In the genomic region with DNA sequence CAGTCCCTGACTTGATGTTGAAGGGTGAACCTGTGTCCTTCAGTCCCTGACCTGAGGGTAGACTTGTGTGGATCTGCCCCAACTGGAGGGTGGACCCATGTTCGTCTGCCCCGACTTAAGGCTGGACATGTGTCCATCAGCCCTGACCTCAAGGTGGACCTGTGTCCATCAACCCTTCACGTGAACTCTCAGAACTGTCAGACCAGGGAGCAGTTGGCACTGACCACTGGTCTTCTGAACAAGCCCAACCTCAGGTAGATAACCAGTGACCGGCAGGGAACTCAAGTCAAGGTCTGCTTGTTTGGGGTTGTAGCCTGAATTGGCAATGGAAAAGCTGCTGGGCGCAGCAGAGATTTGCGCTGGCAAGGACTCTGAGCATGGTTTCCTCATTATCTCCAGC, we compare ENCODE assay signal across 21 cellular contexts.
A peak's percentile ranks its signal among the peaks of the same experiment; 100 is the strongest.
DNase-seq lines count a peak whose midpoint lies in the region; ATAC-seq and TF ChIP-seq lines count a peak whose summit lies in the region.
"Had no signal": no experiment of that assay in that cellular context is flagged by ENCODE, and none has a peak within 500 bp of the region (broad histone marks: within the 10 kb centered on the region; RNA-seq: fewer than 3 reads in every experiment).

No MANE protein-coding gene starts in this region.

- H3K36me3 ChIP-seq in Peyer's patch, result no peaks in the 10 kb centered on the region
- H3K36me3 ChIP-seq in testis (ENCODE audit: low read depth, missing control alignments), result no peaks in the 10 kb centered on the region
- H3K36me3 ChIP-seq: BLaER1 treated with 17β-estradiol and CSF1 and Interleukin-3, amounts not matched to agents 10 nM and 100 nM had no signal

- no peaks in the 10 kb centered on the region for H3K9me3 ChIP-seq in Peyer's patch
- H3K9me3 ChIP-seq in testis, result no peaks in the 10 kb centered on the region

- no peak overlapping the region for H3K4me3 Mint-ChIP-seq in activated CD8-positive, alpha-beta memory T cell treated with anti-CD3 and anti-CD28 coated beads, Interleukin-2, amount 10 ng/mL, durations not matched to agents 7 days and 5 days
- H3K4me3 Mint-ChIP-seq: CD8-positive, alpha-beta T cell had no signal

- WGBS in testis, 2 donors, result 96 to 97% methylated on average over 3 to 6 of the region's 6 CpGs

- H3K27ac Mint-ChIP-seq in activated CD8-positive, alpha-beta memory T cell treated with anti-CD3 and anti-CD28 coated beads, Interleukin-2, amount 10 ng/mL, durations not matched to agents 7 days and 5 days, result no peak overlapping the region
- H3K27ac Mint-ChIP-seq: CD8-positive, alpha-beta T cell had no signal

- no peaks in the 10 kb centered on the region for H3K36me3 Mint-ChIP-seq in activated CD8-positive, alpha-beta memory T cell treated with anti-CD3 and anti-CD28 coated beads, Interleukin-2, amount 10 ng/mL, durations not matched to agents 7 days and 5 days
- H3K36me3 Mint-ChIP-seq: CD8-positive, alpha-beta T cell had no signal

- no peaks in the 10 kb centered on the region for H3K4me1 ChIP-seq in Peyer's patch
- H3K4me1 ChIP-seq in testis, result no peaks in the 10 kb centered on the region
- H3K4me1 ChIP-seq: BLaER1 treated with 17β-estradiol and CSF1 and Interleukin-3, amounts not matched to agents 10 nM and 100 nM had no signal

- H3K4me3 ChIP-seq in Peyer's patch (no peak overlapping the region), testis (no peak overlapping the region)
- H3K4me3 ChIP-seq: BLaER1 treated with 17β-estradiol and CSF1 and Interleukin-3, amounts not matched to agents 10 nM and 100 nM; PC-9; SK-N-MC had no signal

- no peaks in the 10 kb centered on the region for H3K4me1 Mint-ChIP-seq in activated CD8-positive, alpha-beta memory T cell treated with anti-CD3 and anti-CD28 coated beads, Interleukin-2, amount 10 ng/mL, durations not matched to agents 7 days and 5 days

- ATAC-seq in activated CD8-positive, alpha-beta memory T cell treated with anti-CD3 and anti-CD28 coated beads, Interleukin-2, amount 10 ng/mL, durations not matched to agents 7 days and 5 days, result no peak
- ATAC-seq: CD8-positive, alpha-beta T cell had no signal

- no peaks in the 10 kb centered on the region for H3K9me3 Mint-ChIP-seq in activated CD8-positive, alpha-beta memory T cell treated with anti-CD3 and anti-CD28 coated beads, Interleukin-2, amount 10 ng/mL, durations not matched to agents 7 days and 5 days (ENCODE audit: low read depth)

- no peak for TF ChIP-seq POLR2A in Peyer's patch (IDR thresholded peaks at IDR 0.05)
- no peak for TF ChIP-seq POLR2A in testis (IDR thresholded peaks at IDR 0.05)

- H3K27ac ChIP-seq in Peyer's patch (no peak overlapping the region), testis (no peak overlapping the region)
- H3K27ac ChIP-seq: BLaER1 treated with 17β-estradiol and CSF1 and Interleukin-3, amounts not matched to agents 10 nM and 100 nM; PC-9; RWPE1; SK-N-MC had no signal

- H3K27me3 ChIP-seq in Peyer's patch, result no peaks in the 10 kb centered on the region
- no peaks in the 10 kb centered on the region for H3K27me3 ChIP-seq in testis
- H3K27me3 ChIP-seq: BLaER1 treated with 17β-estradiol and CSF1 and Interleukin-3, amounts not matched to agents 10 nM and 100 nM had no signal

- peaks cover 12% of the 10 kb centered on the region for H3K27me3 Mint-ChIP-seq in activated CD8-positive, alpha-beta memory T cell treated with anti-CD3 and anti-CD28 coated beads, Interleukin-2, amount 10 ng/mL, durations not matched to agents 7 days and 5 days

- intact Hi-C loops in testis (cut with DNase I; ENCODE audit: low total_unique reads), result no loop called here

- TF ChIP-seq CTCF in Peyer's patch (IDR thresholded peaks at IDR 0.05) (no peak), testis (IDR thresholded peaks at IDR 0.05) (no peak)

- CTCF ChIA-PET in activated CD8-positive, alpha-beta memory T cell treated with anti-CD3 and anti-CD28 coated beads, Interleukin-2, amount 10 ng/mL, durations not matched to agents 7 days and 5 days (lab: Charles Lee), result no interaction called here

- peak; percentile 35 for DNase-seq in activated CD8-positive, alpha-beta memory T cell treated with anti-CD3 and anti-CD28 coated beads, Interleukin-2, amount 50 U/mL, for 48 hours
- no peak for DNase-seq in activated CD8-positive, alpha-beta memory T cell treated with anti-CD3 and anti-CD28 coated beads, Interleukin-2, amount 10 ng/mL, durations not matched to agents 7 days and 5 days
- DNase-seq in Peyer's patch (peak in 2 of 3 donors; percentile 8 to 15), mesenteric fat pad (ENCODE audit: low spot score) (peak; percentile 37), testis (peak; percentile 6), NCI-H226 (no peak), HT-29 (ENCODE audit: low spot score) (no peak)
- DNase-seq: 8988T, KG1, NCI-H1092 treated with DMSO at 0.1 percent for 48 hours, NCI-H1436 treated with DMSO at 0.1 percent for 48 hours, NCI-H1930, NCI-H2227 treated with DMSO at 0.1 percent for 48 hours, NCI-H510A treated with DMSO at 0.1 percent for 48 hours, NCI-H748 treated with DMSO at 0.1 percent for 48 hours, PC-9, SHP77 treated with DMSO at 0.1 percent for 48 hours had no signal

Comparison
In these comparisons a context has a peak if more than half of its experiments do, and no peak if none do; other contexts are left out.
1. DNase-seq: peak in activated CD8-positive, alpha-beta memory T cell treated with anti-CD3 and anti-CD28 coated beads, Interleukin-2, amount 50 U/mL, for 48 hours (single experiment), Peyer's patch (2 of 3), mesenteric fat pad (single experiment) and testis (single experiment); none in activated CD8-positive, alpha-beta memory T cell treated with anti-CD3 and anti-CD28 coated beads, Interleukin-2, amount 10 ng/mL, durations not matched to agents 7 days and 5 days (single experiment), NCI-H226 (single experiment) and HT-29 (single experiment).